Comparison of ENCODE assay signal across 17 cellular contexts in the genomic region with DNA sequence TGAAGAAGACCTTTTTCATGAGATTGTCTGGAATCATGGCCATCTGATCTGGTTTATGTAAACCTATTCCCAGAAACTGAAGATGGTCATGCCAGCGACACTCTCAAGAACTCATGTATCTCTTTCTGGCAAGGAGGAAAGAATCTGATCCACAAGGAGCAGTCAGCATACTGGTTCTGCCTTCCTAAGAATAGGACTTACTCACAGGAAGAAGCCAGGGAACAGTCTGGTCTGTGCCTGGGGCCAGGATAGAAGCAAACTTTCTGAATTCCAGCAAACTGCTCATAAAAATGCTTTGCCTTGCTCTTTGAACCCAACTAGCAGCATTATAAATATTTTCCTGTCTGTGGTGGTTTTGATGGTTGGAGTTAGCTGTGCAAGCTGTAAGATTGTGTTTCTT.
"Had no signal": no experiment of that assay in that cellular context is flagged by ENCODE, and none has a peak within 500 bp of the region (broad histone marks: within the 10 kb centered on the region; RNA-seq: fewer than 3 reads in every experiment).

No MANE protein-coding gene starts in this region.

- H3K9ac ChIP-seq: parathyroid adenoma had no signal

- H3K9me3 ChIP-seq: gastrocnemius medialis, heart left ventricle, left ventricle myocardium inferior, transverse colon had no signal

- H3K27ac ChIP-seq: brain microvascular endothelial cell, epithelial cell of prostate, gastrocnemius medialis, heart left ventricle, left ventricle myocardium inferior, parathyroid adenoma, transverse colon had no signal

- H3K4me1 ChIP-seq: gastrocnemius medialis, heart left ventricle, left ventricle myocardium inferior, parathyroid adenoma, transverse colon had no signal

- H3K27me3 ChIP-seq: brain microvascular endothelial cell, gastrocnemius medialis, heart left ventricle, transverse colon had no signal

- H3K79me2 ChIP-seq: parathyroid adenoma had no signal

- ATAC-seq: effector memory CD8-positive, alpha-beta T cell; heart left ventricle; naive thymus-derived CD4-positive, alpha-beta T cell; stimulated activated memory B cell treated with anti-CD40 and anti-IgM and Interleukin-4, amounts not matched to agents 10 μg/mL and 1 μg/mL and 100 μg/mL, for 72 hours; T-cell had no signal

- H3K4me3 ChIP-seq: gastrocnemius medialis, heart left ventricle, left ventricle myocardium inferior, transverse colon had no signal

- H3K36me3 ChIP-seq: brain microvascular endothelial cell, gastrocnemius medialis, heart left ventricle, left ventricle myocardium inferior, transverse colon had no signal

- DNase-seq: activated CD4-positive, CD25-positive, alpha-beta regulatory T cell treated with anti-CD3 and anti-CD28 coated beads, Interleukin-2, amount 50 U/mL, for 72 hours; activated naive CD8-positive, alpha-beta T cell treated with anti-CD3 and anti-CD28 coated beads for 36 hours; amygdala; brain microvascular endothelial cell; effector memory CD8-positive, alpha-beta T cell; gastrocnemius medialis; heart left ventricle; left ventricle myocardium inferior; naive thymus-derived CD4-positive, alpha-beta T cell; stimulated activated CD4-positive, alpha-beta T cell treated with anti-CD3 and anti-CD28 coated beads, Interleukin-2, amount 100 ng/mL, for 48 hours; substantia nigra; T-cell; T-helper 9 cell; transverse colon had no signal

- H2AFZ ChIP-seq: parathyroid adenoma had no signal
